ENCODE assay signal across 1 cellular context in genomic region chr21:42513151-42513984, GRCh38.
TF ChIP-seq lines count a peak whose summit lies in the region.

Gene SLC37A1 (plus strand): TSS chr21:42513852. CDS start chr21:42518455, 4,603 bp downstream.

TF ChIP-seq in K562, 482 proteins besides CTCF, POLR2A, EP300 and RAD21 (continued from another document and continues in another):
- TF ChIP-seq E2F5 (CRISPR knock-in tag; IDR thresholded peaks at IDR 0.05) (no peak), RBM25 (IDR thresholded peaks at IDR 0.05; ENCODE audit: low read depth, low read length, severe bottlenecking) (no peak), STAT5A (IDR thresholded peaks at IDR 0.05; ENCODE audit: borderline replicate concordance, low read length) (no peak), E2F6 (IDR thresholded peaks at IDR 0.05; ENCODE audit: borderline replicate concordance in 1 of 2, extremely low read depth in 1 of 2, insufficient read depth in 1 of 2, insufficient read length in 1 of 2, low read depth in 1 of 2, low read length in 1 of 2, poor library complexity in 1 of 2, severe bottlenecking in 1 of 2) (peak in 1 of 2 experiments; percentile 69), MBD2 (IDR thresholded peaks at IDR 0.05; ENCODE audit: borderline replicate concordance, low read depth) (no peak), DDX20 (tag; IDR thresholded peaks at IDR 0.05; ENCODE audit: low read depth) (no peak), NR3C1 (CRISPR knock-in tag; IDR thresholded peaks at IDR 0.05) (no peak), ZNF324 (CRISPR knock-in tag; IDR thresholded peaks at IDR 0.05) (no peak), HDAC6 (IDR thresholded peaks at IDR 0.05; ENCODE audit: low read depth, low read length) (peak; percentile 51), GABPA (tag; conservative IDR thresholded peaks at IDR 0.05; ENCODE audit: low read depth) (peak; percentile 78), YBX1 (IDR thresholded peaks at IDR 0.05) (no peak), ZNF232 (CRISPR knock-in tag; IDR thresholded peaks at IDR 0.05) (no peak), CBFA2T2 (conservative IDR thresholded peaks at IDR 0.05) (no peak), SRSF7 (optimal IDR thresholded peaks at IDR 0.05; ENCODE audit: low read depth, low read length) (no peak), ELF1 (tag; IDR thresholded peaks at IDR 0.05) (peak; percentile 81), NBN (IDR thresholded peaks at IDR 0.05; ENCODE audit: low read depth) (no peak), MAZ (CRISPR knock-in tag; conservative IDR thresholded peaks at IDR 0.05 in 1 of 2, IDR thresholded peaks at IDR 0.05 in 1 of 2) (0 out of 4 replicates have a peak, but pooled peaks of 1 of the 2 experiments have one; percentile 24), NR2C2 (CRISPR knock-in tag; IDR thresholded peaks at IDR 0.05) (no peak), NR2C2 (tag; IDR thresholded peaks at IDR 0.05) (peak; percentile 24; the same call in 1 of the 2 replicates), NFE2 (IDR thresholded peaks at IDR 0.05; ENCODE audit: low read depth) (no peak), NFIC (IDR thresholded peaks at IDR 0.05) (no peak), SMARCA5 (IDR thresholded peaks at IDR 0.05) (no peak), BRF1 (IDR thresholded peaks at IDR 0.05; ENCODE audit: borderline replicate concordance, extremely low read depth, insufficient read length) (no peak), RUNX1 (IDR thresholded peaks at IDR 0.05; ENCODE audit: low read depth) (no peak), ZFX (CRISPR knock-in tag; IDR thresholded peaks at IDR 0.05) (peak; percentile 34; the same call in 1 of the 2 replicates), SETDB1 (IDR thresholded peaks at IDR 0.05; ENCODE audit: low read length) (no peak), TARDBP (IDR thresholded peaks at IDR 0.05) (no peak), MED1 (CRISPR knock-in tag; IDR thresholded peaks at IDR 0.05; ENCODE audit: borderline replicate concordance) (no peak), PYGO2 (tag; IDR thresholded peaks at IDR 0.05) (no peak), SAFB (IDR thresholded peaks at IDR 0.05; ENCODE audit: borderline replicate concordance, low read depth, low read length) (no peak), ID3 (CRISPR knock-in tag; IDR thresholded peaks at IDR 0.05) (no peak), ID3 (tag; IDR thresholded peaks at IDR 0.05) (0 out of 2 replicates have a peak, but pooled peaks have one; percentile 53), HINFP (tag; conservative IDR thresholded peaks at IDR 0.05; ENCODE audit: low read depth) (no peak), GTF2A2 (tag; IDR thresholded peaks at IDR 0.05) (no peak), KLF10 (CRISPR knock-in tag; IDR thresholded peaks at IDR 0.05) (no peak), NRF1 (conservative IDR thresholded peaks at IDR 0.05 in 1 of 2, IDR thresholded peaks at IDR 0.05 in 1 of 2) (no peak), STAG1 (CRISPR knock-in tag; IDR thresholded peaks at IDR 0.05; ENCODE audit: borderline replicate concordance) (no peak), RAD51 (IDR thresholded peaks at IDR 0.05; ENCODE audit: borderline replicate concordance, low read depth) (no peak), NCOA1 (IDR thresholded peaks at IDR 0.05; ENCODE audit: low read depth) (no peak)
- TF ChIP-seq, protein P1, sequence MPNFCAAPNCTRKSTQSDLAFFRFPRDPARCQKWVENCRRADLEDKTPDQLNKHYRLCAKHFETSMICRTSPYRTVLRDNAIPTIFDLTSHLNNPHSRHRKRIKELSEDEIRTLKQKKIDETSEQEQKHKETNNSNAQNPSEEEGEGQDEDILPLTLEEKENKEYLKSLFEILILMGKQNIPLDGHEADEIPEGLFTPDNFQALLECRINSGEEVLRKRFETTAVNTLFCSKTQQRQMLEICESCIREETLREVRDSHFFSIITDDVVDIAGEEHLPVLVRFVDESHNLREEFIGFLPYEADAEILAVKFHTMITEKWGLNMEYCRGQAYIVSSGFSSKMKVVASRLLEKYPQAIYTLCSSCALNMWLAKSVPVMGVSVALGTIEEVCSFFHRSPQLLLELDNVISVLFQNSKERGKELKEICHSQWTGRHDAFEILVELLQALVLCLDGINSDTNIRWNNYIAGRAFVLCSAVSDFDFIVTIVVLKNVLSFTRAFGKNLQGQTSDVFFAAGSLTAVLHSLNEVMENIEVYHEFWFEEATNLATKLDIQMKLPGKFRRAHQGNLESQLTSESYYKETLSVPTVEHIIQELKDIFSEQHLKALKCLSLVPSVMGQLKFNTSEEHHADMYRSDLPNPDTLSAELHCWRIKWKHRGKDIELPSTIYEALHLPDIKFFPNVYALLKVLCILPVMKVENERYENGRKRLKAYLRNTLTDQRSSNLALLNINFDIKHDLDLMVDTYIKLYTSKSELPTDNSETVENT (CRISPR knock-in tag; IDR thresholded peaks at IDR 0.05) = no peak
- TF ChIP-seq, protein P2, sequence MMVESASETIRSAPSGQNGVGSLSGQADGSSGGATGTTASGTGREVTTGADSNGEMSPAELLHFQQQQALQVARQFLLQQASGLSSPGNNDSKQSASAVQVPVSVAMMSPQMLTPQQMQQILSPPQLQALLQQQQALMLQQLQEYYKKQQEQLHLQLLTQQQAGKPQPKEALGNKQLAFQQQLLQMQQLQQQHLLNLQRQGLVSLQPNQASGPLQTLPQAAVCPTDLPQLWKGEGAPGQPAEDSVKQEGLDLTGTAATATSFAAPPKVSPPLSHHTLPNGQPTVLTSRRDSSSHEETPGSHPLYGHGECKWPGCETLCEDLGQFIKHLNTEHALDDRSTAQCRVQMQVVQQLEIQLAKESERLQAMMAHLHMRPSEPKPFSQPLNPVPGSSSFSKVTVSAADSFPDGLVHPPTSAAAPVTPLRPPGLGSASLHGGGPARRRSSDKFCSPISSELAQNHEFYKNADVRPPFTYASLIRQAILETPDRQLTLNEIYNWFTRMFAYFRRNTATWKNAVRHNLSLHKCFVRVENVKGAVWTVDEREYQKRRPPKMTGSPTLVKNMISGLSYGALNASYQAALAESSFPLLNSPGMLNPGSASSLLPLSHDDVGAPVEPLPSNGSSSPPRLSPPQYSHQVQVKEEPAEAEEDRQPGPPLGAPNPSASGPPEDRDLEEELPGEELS (CRISPR knock-in tag; IDR thresholded peaks at IDR 0.05; ENCODE audit: borderline replicate concordance) = no peak
- TF ChIP-seq, protein P3, sequence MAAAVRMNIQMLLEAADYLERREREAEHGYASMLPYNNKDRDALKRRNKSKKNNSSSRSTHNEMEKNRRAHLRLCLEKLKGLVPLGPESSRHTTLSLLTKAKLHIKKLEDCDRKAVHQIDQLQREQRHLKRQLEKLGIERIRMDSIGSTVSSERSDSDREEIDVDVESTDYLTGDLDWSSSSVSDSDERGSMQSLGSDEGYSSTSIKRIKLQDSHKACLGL (CRISPR knock-in tag; IDR thresholded peaks at IDR 0.05; ENCODE audit: borderline replicate concordance, poor library complexity, severe bottlenecking) = no peak
- TF ChIP-seq, protein P4, sequence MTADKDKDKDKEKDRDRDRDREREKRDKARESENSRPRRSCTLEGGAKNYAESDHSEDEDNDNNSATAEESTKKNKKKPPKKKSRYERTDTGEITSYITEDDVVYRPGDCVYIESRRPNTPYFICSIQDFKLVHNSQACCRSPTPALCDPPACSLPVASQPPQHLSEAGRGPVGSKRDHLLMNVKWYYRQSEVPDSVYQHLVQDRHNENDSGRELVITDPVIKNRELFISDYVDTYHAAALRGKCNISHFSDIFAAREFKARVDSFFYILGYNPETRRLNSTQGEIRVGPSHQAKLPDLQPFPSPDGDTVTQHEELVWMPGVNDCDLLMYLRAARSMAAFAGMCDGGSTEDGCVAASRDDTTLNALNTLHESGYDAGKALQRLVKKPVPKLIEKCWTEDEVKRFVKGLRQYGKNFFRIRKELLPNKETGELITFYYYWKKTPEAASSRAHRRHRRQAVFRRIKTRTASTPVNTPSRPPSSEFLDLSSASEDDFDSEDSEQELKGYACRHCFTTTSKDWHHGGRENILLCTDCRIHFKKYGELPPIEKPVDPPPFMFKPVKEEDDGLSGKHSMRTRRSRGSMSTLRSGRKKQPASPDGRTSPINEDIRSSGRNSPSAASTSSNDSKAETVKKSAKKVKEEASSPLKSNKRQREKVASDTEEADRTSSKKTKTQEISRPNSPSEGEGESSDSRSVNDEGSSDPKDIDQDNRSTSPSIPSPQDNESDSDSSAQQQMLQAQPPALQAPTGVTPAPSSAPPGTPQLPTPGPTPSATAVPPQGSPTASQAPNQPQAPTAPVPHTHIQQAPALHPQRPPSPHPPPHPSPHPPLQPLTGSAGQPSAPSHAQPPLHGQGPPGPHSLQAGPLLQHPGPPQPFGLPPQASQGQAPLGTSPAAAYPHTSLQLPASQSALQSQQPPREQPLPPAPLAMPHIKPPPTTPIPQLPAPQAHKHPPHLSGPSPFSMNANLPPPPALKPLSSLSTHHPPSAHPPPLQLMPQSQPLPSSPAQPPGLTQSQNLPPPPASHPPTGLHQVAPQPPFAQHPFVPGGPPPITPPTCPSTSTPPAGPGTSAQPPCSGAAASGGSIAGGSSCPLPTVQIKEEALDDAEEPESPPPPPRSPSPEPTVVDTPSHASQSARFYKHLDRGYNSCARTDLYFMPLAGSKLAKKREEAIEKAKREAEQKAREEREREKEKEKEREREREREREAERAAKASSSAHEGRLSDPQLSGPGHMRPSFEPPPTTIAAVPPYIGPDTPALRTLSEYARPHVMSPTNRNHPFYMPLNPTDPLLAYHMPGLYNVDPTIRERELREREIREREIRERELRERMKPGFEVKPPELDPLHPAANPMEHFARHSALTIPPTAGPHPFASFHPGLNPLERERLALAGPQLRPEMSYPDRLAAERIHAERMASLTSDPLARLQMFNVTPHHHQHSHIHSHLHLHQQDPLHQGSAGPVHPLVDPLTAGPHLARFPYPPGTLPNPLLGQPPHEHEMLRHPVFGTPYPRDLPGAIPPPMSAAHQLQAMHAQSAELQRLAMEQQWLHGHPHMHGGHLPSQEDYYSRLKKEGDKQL (CRISPR knock-in tag; IDR thresholded peaks at IDR 0.05; ENCODE audit: borderline replicate concordance) = no peak
- TF ChIP-seq, protein P5, sequence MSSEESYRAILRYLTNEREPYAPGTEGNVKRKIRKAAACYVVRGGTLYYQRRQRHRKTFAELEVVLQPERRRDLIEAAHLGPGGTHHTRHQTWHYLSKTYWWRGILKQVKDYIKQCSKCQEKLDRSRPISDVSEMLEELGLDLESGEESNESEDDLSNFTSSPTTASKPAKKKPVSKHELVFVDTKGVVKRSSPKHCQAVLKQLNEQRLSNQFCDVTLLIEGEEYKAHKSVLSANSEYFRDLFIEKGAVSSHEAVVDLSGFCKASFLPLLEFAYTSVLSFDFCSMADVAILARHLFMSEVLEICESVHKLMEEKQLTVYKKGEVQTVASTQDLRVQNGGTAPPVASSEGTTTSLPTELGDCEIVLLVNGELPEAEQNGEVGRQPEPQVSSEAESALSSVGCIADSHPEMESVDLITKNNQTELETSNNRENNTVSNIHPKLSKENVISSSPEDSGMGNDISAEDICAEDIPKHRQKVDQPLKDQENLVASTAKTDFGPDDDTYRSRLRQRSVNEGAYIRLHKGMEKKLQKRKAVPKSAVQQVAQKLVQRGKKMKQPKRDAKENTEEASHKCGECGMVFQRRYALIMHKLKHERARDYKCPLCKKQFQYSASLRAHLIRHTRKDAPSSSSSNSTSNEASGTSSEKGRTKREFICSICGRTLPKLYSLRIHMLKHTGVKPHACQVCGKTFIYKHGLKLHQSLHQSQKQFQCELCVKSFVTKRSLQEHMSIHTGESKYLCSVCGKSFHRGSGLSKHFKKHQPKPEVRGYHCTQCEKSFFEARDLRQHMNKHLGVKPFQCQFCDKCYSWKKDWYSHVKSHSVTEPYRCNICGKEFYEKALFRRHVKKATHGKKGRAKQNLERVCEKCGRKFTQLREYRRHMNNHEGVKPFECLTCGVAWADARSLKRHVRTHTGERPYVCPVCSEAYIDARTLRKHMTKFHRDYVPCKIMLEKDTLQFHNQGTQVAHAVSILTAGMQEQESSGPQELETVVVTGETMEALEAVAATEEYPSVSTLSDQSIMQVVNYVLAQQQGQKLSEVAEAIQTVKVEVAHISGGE (CRISPR knock-in tag; IDR thresholded peaks at IDR 0.05) = peak in 1 of 3 experiments; percentile 72; a peak in 3 of 6 replicates
- TF ChIP-seq, protein P6, sequence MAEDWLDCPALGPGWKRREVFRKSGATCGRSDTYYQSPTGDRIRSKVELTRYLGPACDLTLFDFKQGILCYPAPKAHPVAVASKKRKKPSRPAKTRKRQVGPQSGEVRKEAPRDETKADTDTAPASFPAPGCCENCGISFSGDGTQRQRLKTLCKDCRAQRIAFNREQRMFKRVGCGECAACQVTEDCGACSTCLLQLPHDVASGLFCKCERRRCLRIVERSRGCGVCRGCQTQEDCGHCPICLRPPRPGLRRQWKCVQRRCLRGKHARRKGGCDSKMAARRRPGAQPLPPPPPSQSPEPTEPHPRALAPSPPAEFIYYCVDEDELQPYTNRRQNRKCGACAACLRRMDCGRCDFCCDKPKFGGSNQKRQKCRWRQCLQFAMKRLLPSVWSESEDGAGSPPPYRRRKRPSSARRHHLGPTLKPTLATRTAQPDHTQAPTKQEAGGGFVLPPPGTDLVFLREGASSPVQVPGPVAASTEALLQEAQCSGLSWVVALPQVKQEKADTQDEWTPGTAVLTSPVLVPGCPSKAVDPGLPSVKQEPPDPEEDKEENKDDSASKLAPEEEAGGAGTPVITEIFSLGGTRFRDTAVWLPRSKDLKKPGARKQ (CRISPR knock-in tag; IDR thresholded peaks at IDR 0.05) = no peak
- TF ChIP-seq, protein P7, sequence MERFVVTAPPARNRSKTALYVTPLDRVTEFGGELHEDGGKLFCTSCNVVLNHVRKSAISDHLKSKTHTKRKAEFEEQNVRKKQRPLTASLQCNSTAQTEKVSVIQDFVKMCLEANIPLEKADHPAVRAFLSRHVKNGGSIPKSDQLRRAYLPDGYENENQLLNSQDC (CRISPR knock-in tag; IDR thresholded peaks at IDR 0.05) = no peak
